In genomic region chr17:72239548-72239947, GRCh38 we compare ENCODE assay signal across 33 cellular contexts.
"Had no signal": no experiment of that assay in that cellular context is flagged by ENCODE, and none has a peak within 500 bp of the region (broad histone marks: within the 10 kb centered on the region; RNA-seq: fewer than 3 reads in every experiment).

No MANE protein-coding gene starts in this region.

- H3K27me3 Mint-ChIP-seq: activated CD4-positive, alpha-beta T cell treated with anti-CD3 and anti-CD28 coated beads, Interleukin-2, amount 10 ng/mL, durations not matched to agents 24 days and 14 days; T-helper 17 cell had no signal

- H3K27ac ChIP-seq: adrenal gland, body of pancreas, brain microvascular endothelial cell, breast epithelium, VCaP had no signal

- DNase-seq: activated B cell treated with CpG ODN at 0.5 μM for 24 hours; activated CD4-positive, alpha-beta memory T cell treated with anti-CD3 and anti-CD28 coated beads for 36 hours; activated CD4-positive, alpha-beta T cell treated with anti-CD3 and anti-CD28 coated beads for 4 hours; activated CD4-positive, alpha-beta T cell treated with anti-CD3 and anti-CD28 coated beads, Interleukin-2, amount 10 ng/mL, durations not matched to agents 24 days and 14 days; activated CD4-positive, alpha-beta T cell treated with anti-CD3 and anti-CD28 coated beads, Interleukin-2, amount 50 U/mL, for 1 hour; activated CD4-positive, alpha-beta T cell treated with anti-CD3 and anti-CD28 coated beads, Interleukin-2, amount 50 U/mL, for 4 hours; activated CD4-positive, CD25-positive, alpha-beta regulatory T cell treated with anti-CD3 and anti-CD28 coated beads, Interleukin-2, amount 50 U/mL, for 72 hours; activated CD8-positive, alpha-beta memory T cell treated with anti-CD3 and anti-CD28 coated beads, Interleukin-2, amount 50 U/mL, for 4 hours; activated CD8-positive, alpha-beta T cell treated with anti-CD3 and anti-CD28 coated beads for 36 hours; activated effector memory CD4-positive, alpha-beta T cell treated with anti-CD3 and anti-CD28 coated beads, Interleukin-2, amount 50 U/mL, for 16 hours; activated gamma-delta T cell treated with Interleukin-2 at 50 U/mL for 16 hours; activated naive CD4-positive, alpha-beta T cell; activated naive CD4-positive, alpha-beta T cell treated with anti-CD3 and anti-CD28 coated beads for 36 hours; activated naive CD4-positive, alpha-beta T cell treated with anti-CD3 and anti-CD28 coated beads, Interleukin-2, amount 50 U/mL, for 16 hours; activated naive CD8-positive, alpha-beta T cell treated with anti-CD3 and anti-CD28 coated beads for 36 hours; activated T-cell treated with anti-CD3 and anti-CD28 coated beads for 4 hours; activated T-cell treated with anti-CD3 and anti-CD28 coated beads, Interleukin-2, amount 50 U/mL, for 1 hour; activated T-cell treated with anti-CD3 and anti-CD28 coated beads, Interleukin-2, amount 50 U/mL, for 4 hours; activated T-cell treated with anti-CD3 and anti-CD28 coated beads, Interleukin-2, amount 50 U/mL, for 72 hours; adrenal gland; amniotic stem cell; aorta; body of pancreas; brain microvascular endothelial cell; central memory CD4-positive, alpha-beta T cell; T-helper 17 cell had no signal

- H3K4me1 ChIP-seq: adrenal gland, body of pancreas, breast epithelium had no signal

- H3K9me3 ChIP-seq: adrenal gland, body of pancreas had no signal

- FAIRE-seq: astrocyte, TTC549 had no signal

- H3K27ac Mint-ChIP-seq: activated B cell treated with CpG ODN at 0.5 μM for 24 hours; activated CD4-positive, alpha-beta memory T cell treated with anti-CD3 and anti-CD28 coated beads for 36 hours; activated CD4-positive, alpha-beta T cell treated with anti-CD3 and anti-CD28 coated beads, Interleukin-2, amount 10 ng/mL, durations not matched to agents 24 days and 14 days; activated CD8-positive, alpha-beta T cell treated with anti-CD3 and anti-CD28 coated beads for 36 hours; activated naive CD4-positive, alpha-beta T cell treated with anti-CD3 and anti-CD28 coated beads for 36 hours; activated naive CD4-positive, alpha-beta T cell treated with anti-CD3 and anti-CD28 coated beads, Interleukin-2, amount 50 U/mL, for 72 hours; activated naive CD8-positive, alpha-beta T cell treated with anti-CD3 and anti-CD28 coated beads for 36 hours; activated T-cell treated with anti-CD3 and anti-CD28 coated beads, Interleukin-2, amount 50 U/mL, for 72 hours; activated T-helper 1 cell treated with anti-CD3 and anti-CD28 coated beads, Interleukin-12 subunit alpha, Interleukin-12 subunit beta, Interleukin-2, Interleukin-4 antibody, amounts not matched to agents 30 ng/mL and 10 ng/mL and 1 ng/mL, durations not matched to agents 14 hours and 24 hours and 36 hours; activated T-helper 17 cell treated with anti-CD3 and anti-CD28 coated beads, Interleukin-2, amount 50 U/mL, for 72 hours; T-helper 17 cell had no signal

- H3K36me3 ChIP-seq: adrenal gland, brain microvascular endothelial cell, breast epithelium had no signal

- H3K36me3 Mint-ChIP-seq: activated CD4-positive, alpha-beta memory T cell treated with anti-CD3 and anti-CD28 coated beads for 36 hours had no signal

- H3K4me3 ChIP-seq: adrenal gland, body of pancreas, breast epithelium had no signal

- H3K4me1 Mint-ChIP-seq: activated B cell treated with CpG ODN at 0.5 μM for 24 hours; activated CD4-positive, alpha-beta T cell treated with anti-CD3 and anti-CD28 coated beads, Interleukin-2, amount 10 ng/mL, durations not matched to agents 24 days and 14 days; activated naive CD8-positive, alpha-beta T cell treated with anti-CD3 and anti-CD28 coated beads for 36 hours; T-helper 17 cell had no signal

- ATAC-seq: activated CD8-positive, alpha-beta T cell treated with anti-CD3 and anti-CD28 coated beads for 36 hours; activated naive CD4-positive, alpha-beta T cell treated with anti-CD3 and anti-CD28 coated beads, Interleukin-2, amount 50 U/mL, for 72 hours; activated T-cell treated with anti-CD3 and anti-CD28 coated beads, Interleukin-2, amount 50 U/mL, for 4 hours; activated T-cell treated with anti-CD3 and anti-CD28 coated beads, Interleukin-2, amount 50 U/mL, for 72 hours; activated T-helper 17 cell treated with anti-CD3 and anti-CD28 coated beads, Interleukin-2, amount 50 U/mL, for 72 hours; body of pancreas; T-helper 17 cell had no signal

- H3K27me3 ChIP-seq: adrenal gland, body of pancreas, brain microvascular endothelial cell, breast epithelium had no signal

- H3K4me3 Mint-ChIP-seq: activated B cell treated with CpG ODN at 0.5 μM for 24 hours; activated CD4-positive, alpha-beta memory T cell treated with anti-CD3 and anti-CD28 coated beads for 36 hours; activated CD4-positive, alpha-beta T cell treated with anti-CD3 and anti-CD28 coated beads, Interleukin-2, amount 10 ng/mL, durations not matched to agents 24 days and 14 days; activated CD8-positive, alpha-beta T cell treated with anti-CD3 and anti-CD28 coated beads for 36 hours; activated naive CD4-positive, alpha-beta T cell treated with anti-CD3 and anti-CD28 coated beads for 36 hours; activated naive CD8-positive, alpha-beta T cell treated with anti-CD3 and anti-CD28 coated beads for 36 hours; activated T-cell treated with anti-CD3 and anti-CD28 coated beads, Interleukin-2, amount 50 U/mL, for 4 hours; activated T-cell treated with anti-CD3 and anti-CD28 coated beads, Interleukin-2, amount 50 U/mL, for 72 hours; activated T-helper 1 cell treated with anti-CD3 and anti-CD28 coated beads, Interleukin-12 subunit alpha, Interleukin-12 subunit beta, Interleukin-2, Interleukin-4 antibody, amounts not matched to agents 30 ng/mL and 10 ng/mL and 1 ng/mL, durations not matched to agents 14 hours and 24 hours and 36 hours; activated T-helper 17 cell treated with anti-CD3 and anti-CD28 coated beads, Interleukin-2, amount 50 U/mL, for 72 hours; T-helper 17 cell had no signal
